In the genomic region with DNA sequence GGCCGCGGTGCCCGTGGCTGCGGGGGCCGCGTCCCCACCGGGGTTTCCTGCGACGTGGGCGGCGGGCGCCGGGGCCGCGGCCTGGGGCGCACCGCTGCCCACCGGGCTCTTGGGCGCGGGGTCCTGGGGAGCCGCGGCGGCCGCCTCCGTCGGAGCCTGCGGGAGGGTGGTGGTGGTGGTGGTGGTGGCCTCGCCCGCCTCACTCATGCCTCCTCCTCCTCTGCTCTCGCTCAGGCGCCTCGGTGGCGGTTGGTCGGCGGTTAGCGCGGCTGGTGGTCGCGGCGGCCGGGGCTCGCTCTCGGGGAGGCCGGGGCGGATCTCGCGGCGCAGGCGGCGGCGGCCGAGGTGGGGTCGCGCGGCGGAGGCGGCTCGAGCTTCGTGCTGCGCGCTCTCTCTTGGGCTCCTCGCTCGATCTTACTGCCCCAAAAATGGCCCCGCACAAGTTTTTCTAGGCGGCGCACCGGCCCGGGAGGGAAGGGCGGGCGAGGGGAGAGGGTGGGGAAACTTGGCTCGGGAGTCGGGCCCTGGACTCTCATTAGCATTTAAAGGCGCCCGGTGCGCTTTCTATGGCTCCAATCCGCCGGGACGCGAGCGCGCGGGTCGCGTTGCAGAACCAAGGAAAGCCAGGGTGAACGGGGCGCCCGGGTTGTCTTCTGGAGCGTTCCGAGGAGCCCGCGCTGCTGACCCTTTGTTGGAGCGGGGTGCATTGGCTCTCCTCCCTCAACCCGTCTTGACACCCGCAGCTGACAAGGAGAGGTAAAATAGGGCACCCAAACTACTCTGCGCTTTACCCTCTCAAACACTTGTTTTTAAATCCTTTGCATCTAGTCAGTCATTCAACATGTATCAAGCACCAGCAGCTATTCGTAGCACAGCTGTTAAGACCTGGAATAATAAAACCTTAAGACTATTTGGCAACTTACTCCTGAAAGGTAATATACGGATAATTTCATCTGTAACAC, we compare ENCODE assay signal across 8 cellular contexts. TPM values are rescaled to one million over a fixed set of nuclear protein-coding genes. Genes with fewer than 3 reads are reported as not detected.
DNase-seq lines count a peak whose midpoint lies in the region; ATAC-seq and TF ChIP-seq lines count a peak whose summit lies in the region.

A gene (minus strand): TSS at position 419 of the 962 bp plus-strand sequence. CDS start 212 bp downstream, at position 207.

- peak within 1 kb of the TSS; percentile 99 for H3K27ac Mint-ChIP-seq in activated naive CD8-positive, alpha-beta T cell treated with anti-CD3 and anti-CD28 coated beads for 36 hours
- H3K27ac Mint-ChIP-seq in glutamatergic neuron (ENCODE audit: unreplicated experiment), result peak within 1 kb of the TSS; percentile 5

- H3K27me3 ChIP-seq in thyroid gland, result no peaks in the 10 kb centered on the region

- intact Hi-C loops in thyroid gland (cut with DNase I), result no loop called here

- TF ChIP-seq POLR2A in thyroid gland (IDR thresholded peaks at IDR 0.05), result peak in 1 of 2 donors; percentile 88

- H3K36me3 Mint-ChIP-seq in activated naive CD8-positive, alpha-beta T cell treated with anti-CD3 and anti-CD28 coated beads for 36 hours, result peaks cover 34% of the 10 kb centered on the region
- no peaks in the 10 kb centered on the region for H3K36me3 Mint-ChIP-seq in glutamatergic neuron (ENCODE audit: unreplicated experiment)

- peak within 1 kb of the TSS; percentile 78 to 98 (median 96) for H3K27ac ChIP-seq in thyroid gland

- peak within 1 kb of the TSS; percentile 50 to 94 (median 89) for H3K4me3 ChIP-seq in thyroid gland (replicated peaks in 1 of 3)

- peak within 1 kb of the TSS; percentile 99 for H3K4me3 Mint-ChIP-seq in activated naive CD8-positive, alpha-beta T cell treated with anti-CD3 and anti-CD28 coated beads for 36 hours
- H3K4me3 Mint-ChIP-seq in glutamatergic neuron (ENCODE audit: unreplicated experiment), result peak within 1 kb of the TSS; percentile 94

- H3K9me3 Mint-ChIP-seq in activated naive CD8-positive, alpha-beta T cell treated with anti-CD3 and anti-CD28 coated beads for 36 hours, result no peaks in the 10 kb centered on the region
- H3K9me3 Mint-ChIP-seq in glutamatergic neuron (ENCODE audit: unreplicated experiment), result peaks cover 6% of the 10 kb centered on the region

- peaks cover 18 to 32% of the 10 kb centered on the region in 2 donors for H3K4me1 ChIP-seq in thyroid gland

- TF ChIP-seq CTCF in glutamatergic neuron (IDR thresholded peaks at IDR 0.05; ENCODE audit: partially characterized antibody, unreplicated experiment) (no peak), omental fat pad (IDR thresholded peaks at IDR 0.05) (no peak), thyroid gland (IDR thresholded peaks at IDR 0.05) (no peak)

- peak; percentile 59 for ATAC-seq in GM19324 (IDR thresholded peaks at IDR 0.05; ENCODE audit: low FRiP score, unreplicated experiment)
- ATAC-seq in HG03457 (IDR thresholded peaks at IDR 0.05; ENCODE audit: unreplicated experiment), result peak; percentile 43
- ATAC-seq in omental fat pad (ENCODE audit: low FRiP score), result peak; percentile 52

- no peaks in the 10 kb centered on the region for H3K9me3 ChIP-seq in thyroid gland

- no peaks in the 10 kb centered on the region for H3K36me3 ChIP-seq in thyroid gland

- peak in 11 of 14 donors; percentile 16 to 70 (median 44) for DNase-seq in C1 segment of cervical spinal cord (lab: John Stamatoyannopoulos, UW)
- peak; percentile 78 for DNase-seq in RPMI7951 (ENCODE audit: low read depth)
- peak; percentile 70 for DNase-seq in activated naive CD8-positive, alpha-beta T cell treated with anti-CD3 and anti-CD28 coated beads for 36 hours
- DNase-seq in glutamatergic neuron, result peak; percentile 66
- DNase-seq in omental fat pad (ENCODE audit: low spot score), result peak; percentile 60
- peak; percentile 90 to 91 for DNase-seq in thyroid gland

- peaks cover 33% of the 10 kb centered on the region for H3K4me1 Mint-ChIP-seq in activated naive CD8-positive, alpha-beta T cell treated with anti-CD3 and anti-CD28 coated beads for 36 hours
- H3K4me1 Mint-ChIP-seq in glutamatergic neuron (ENCODE audit: low read depth, unreplicated experiment), result peaks cover 10% of the 10 kb centered on the region

- peaks cover 32% of the 10 kb centered on the region for H3K27me3 Mint-ChIP-seq in activated naive CD8-positive, alpha-beta T cell treated with anti-CD3 and anti-CD28 coated beads for 36 hours
- no peaks in the 10 kb centered on the region for H3K27me3 Mint-ChIP-seq in glutamatergic neuron (ENCODE audit: unreplicated experiment)

- 0% methylated on average over 27 to 58 of the region's 97 CpGs for WGBS in thyroid gland, 2 donors

RNA-seq across cellular contexts. Expression of the gene that starts here (rescaled TPM):
- 36.4 and 44.9 TPM in 2 replicates for total RNA-seq in RPMI7951 (2014; rRNA removed; shearing (Covaris generic))
- 100 to 1,000 TPM; 276 to 279 TPM for total RNA-seq in activated naive CD8-positive, alpha-beta T cell treated with anti-CD3 and anti-CD28 coated beads for 36 hours
- total RNA-seq in glutamatergic neuron (ENCODE audit: unreplicated experiment) (39.0 TPM), omental fat pad (100 to 1,000 TPM; 281 to 567 (median 448) TPM), thyroid gland (100 to 1,000 TPM; 123 to 351 (median 233) TPM)

Comparison
In these comparisons a context has a peak if more than half of its experiments do, and no peak if none do; other contexts are left out.
1. Peak in every context shown above with its lines: DNase-seq, ATAC-seq, H3K4me3 ChIP-seq and H3K27ac ChIP-seq.